ENCODE assay signal across 35 cellular contexts in the genomic region with DNA sequence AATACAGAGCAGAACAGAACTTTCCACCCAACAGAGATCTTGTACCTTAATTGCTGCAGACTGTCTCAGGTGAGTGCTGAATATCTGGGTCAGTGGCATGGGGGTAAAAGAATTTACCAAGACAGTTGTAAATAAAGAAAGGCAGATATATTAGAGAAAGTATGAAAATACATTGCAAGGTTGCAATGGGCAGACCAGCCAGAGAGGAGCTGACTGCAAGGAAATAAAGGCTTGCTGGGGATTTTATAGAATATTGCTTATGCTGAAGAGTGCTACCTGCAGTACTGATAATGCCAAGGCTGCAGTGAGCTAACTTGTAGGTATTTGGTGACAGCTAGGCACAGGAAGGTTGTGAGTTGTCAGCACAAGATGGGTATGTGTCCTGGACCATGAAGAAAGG.
"Had no signal": no experiment of that assay in that cellular context is flagged by ENCODE, and none has a peak within 500 bp of the region (broad histone marks: within the 10 kb centered on the region; RNA-seq: fewer than 3 reads in every experiment).

No MANE protein-coding gene starts in this region.

- DNase-seq: Karpas-422, Kasumi-1, MG63, MM.1S, MV-4-11, NCI-H1048, NCI-H1092, NCI-H1092 treated with DMSO at 0.1 percent for 48 hours, NCI-H1105, NCI-H1105 treated with DMSO at 0.1 percent for 48 hours, NCI-H1417, NCI-H1417 treated with DMSO at 0.1 percent for 48 hours, NCI-H1436, NCI-H1436 treated with DMSO at 0.1 percent for 48 hours, NCI-H146, NCI-H1694, NCI-H1694 treated with DMSO at 0.1 percent for 48 hours, NCI-H187, NCI-H187 treated with DMSO at 0.1 percent for 48 hours, NCI-H1930, NCI-H2029, NCI-H2029 treated with DMSO at 0.1 percent for 48 hours, NCI-H2081, NCI-H2081 treated with DMSO at 0.1 percent for 48 hours, NCI-H2107, NCI-H2171, NCI-H2171 treated with DMSO at 0.1 percent for 48 hours, NCI-H2227 treated with DMSO at 0.1 percent for 48 hours, NCI-H226, NCI-H345, NCI-H446, NCI-H446 treated with DMSO at 0.1 percent for 48 hours, NCI-H510A, NCI-H510A treated with DMSO at 0.1 percent for 48 hours, NCI-H524 had no signal

- H3K27me3 ChIP-seq: MG63 had no signal

- H3K4me3 ChIP-seq: MG63 had no signal

- H3K9me3 ChIP-seq: MG63 had no signal

- H3K36me3 ChIP-seq: MG63 had no signal
